In genomic region chr5:108702546-108702945, GRCh38 we compare ENCODE assay signal across 29 cellular contexts.
"Had no signal": no experiment of that assay in that cellular context is flagged by ENCODE, and none has a peak within 500 bp of the region (broad histone marks: within the 10 kb centered on the region; RNA-seq: fewer than 3 reads in every experiment).

No MANE protein-coding gene starts in this region.

- H3K4me3 Mint-ChIP-seq: dendritic cell treated with granulocyte-macrophage colony-stimulating factor and Interleukin-4, amounts not matched to agents 40 ng/mL and 50 ng/mL, for 4 days; effector memory CD8-positive, alpha-beta T cell; endodermal cell had no signal

- H3K27ac ChIP-seq: colonic mucosa, coronary artery, epithelial cell of prostate, esophagus muscularis mucosa, esophagus squamous epithelium, foreskin keratinocyte, gastrocnemius medialis, gastroesophageal sphincter, heart left ventricle, heart right ventricle had no signal

- ATAC-seq: esophagus mucosa, foreskin keratinocyte, gastrocnemius medialis, gastroesophageal sphincter, heart left ventricle, heart right ventricle had no signal

- H3K9me3 Mint-ChIP-seq: dendritic cell treated with granulocyte-macrophage colony-stimulating factor and Interleukin-4, amounts not matched to agents 40 ng/mL and 50 ng/mL, for 4 days; effector memory CD8-positive, alpha-beta T cell; endodermal cell had no signal

- H3K4me1 ChIP-seq: colonic mucosa, esophagus muscularis mucosa, esophagus squamous epithelium, gastrocnemius medialis, heart left ventricle, heart right ventricle had no signal

- H3K27ac Mint-ChIP-seq: dendritic cell treated with granulocyte-macrophage colony-stimulating factor and Interleukin-4, amounts not matched to agents 40 ng/mL and 50 ng/mL, for 4 days; effector memory CD8-positive, alpha-beta T cell; endodermal cell had no signal

- H3K27me3 ChIP-seq: colonic mucosa, dorsolateral prefrontal cortex, esophagus muscularis mucosa, esophagus squamous epithelium, foreskin keratinocyte, gastrocnemius medialis, gastroesophageal sphincter, heart left ventricle, heart right ventricle had no signal

- H3K4me1 Mint-ChIP-seq: endodermal cell had no signal

- FAIRE-seq: colon, endometrium, endothelial cell of umbilical vein, frontal cortex had no signal

- H3K9me3 ChIP-seq: colonic mucosa, esophagus muscularis mucosa, esophagus squamous epithelium, gastrocnemius medialis, gastroesophageal sphincter, heart left ventricle, heart right ventricle had no signal

- H3K36me3 ChIP-seq: colonic mucosa, esophagus muscularis mucosa, esophagus squamous epithelium, gastrocnemius medialis, gastroesophageal sphincter, heart left ventricle, heart right ventricle had no signal

- H3K4me3 ChIP-seq: colonic mucosa, coronary artery, dorsolateral prefrontal cortex, esophagus muscularis mucosa, esophagus squamous epithelium, gastrocnemius medialis, gastroesophageal sphincter, heart left ventricle, heart right ventricle had no signal

- DNase-seq: colonic mucosa; cortex of kidney; dermis blood vessel endothelial cell; dorsolateral prefrontal cortex; effector CD4-positive, alpha-beta T cell; effector CD8-positive, alpha-beta T cell; effector memory CD4-positive, alpha-beta T cell; effector memory CD8-positive, alpha-beta T cell; endodermal cell; erythroblast; esophagus squamous epithelium; foreskin fibroblast; foreskin keratinocyte; foreskin melanocyte; gastrocnemius medialis; glutamatergic neuron; head of caudate nucleus; heart left ventricle; heart right ventricle had no signal
